Comparison of ENCODE assay signal across 24 cellular contexts in the genomic region with DNA sequence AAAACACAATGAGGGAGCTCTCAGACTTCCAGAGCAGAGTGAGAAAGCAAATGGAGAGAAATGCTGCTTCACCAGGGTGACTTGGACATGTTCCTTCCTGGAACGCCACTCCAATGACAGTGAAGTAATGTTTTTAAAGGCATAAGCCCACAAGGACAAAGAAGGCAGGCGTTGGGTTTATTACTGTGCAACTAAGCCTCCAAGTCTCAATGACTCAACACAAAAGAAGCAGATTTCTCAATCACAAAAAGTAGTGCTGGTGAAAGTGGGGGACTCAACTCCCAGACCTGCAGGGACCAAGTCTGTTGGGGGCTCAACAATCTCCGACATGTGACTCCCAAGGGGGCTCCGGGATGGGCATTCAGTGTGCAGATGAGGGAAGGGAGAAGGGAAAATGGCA.
A peak's percentile ranks its signal among the peaks of the same experiment; 100 is the strongest.
DNase-seq lines count a peak whose midpoint lies in the region; ATAC-seq, FAIRE-seq and TF ChIP-seq lines count a peak whose summit lies in the region.
"Had no signal": no experiment of that assay in that cellular context is flagged by ENCODE, and none has a peak within 500 bp of the region (broad histone marks: within the 10 kb centered on the region; RNA-seq: fewer than 3 reads in every experiment).

No MANE protein-coding gene starts in this region.

- TF ChIP-seq POLR2A in breast epithelium (IDR thresholded peaks at IDR 0.05), result no peak

- H3K27me3 ChIP-seq in breast epithelium (no peaks in the 10 kb centered on the region), bronchial epithelial cell (ENCODE audit: control insufficient read depth, insufficient read depth, low read length) (no peaks in the 10 kb centered on the region)

- intact Hi-C loops in MCF 10A (cut with micrococcal nuclease), result no loop called here
- intact Hi-C loops in breast epithelium (cut with DNase I; ENCODE audit: low total_unique reads), result no loop called here
- intact Hi-C loops in posterior vena cava (cut with DNase I), result no loop called here

- H3K4me3 ChIP-seq in breast epithelium, result no peak overlapping the region
- H3K4me3 ChIP-seq in bronchial epithelial cell (ENCODE audit: low read depth, low read length), result no peak overlapping the region

- no peak overlapping the region for H3K27ac ChIP-seq in breast epithelium
- H3K27ac ChIP-seq: HL-60 had no signal

- CTCF ChIA-PET in MCF 10A (lab: Yijun Ruan, JAX), result interaction anchor here (0.7 to 1.0 kb wide), 2 partner anchors 10 to 440 kb away, joined by 3 to 4 read pairs; no protein-coding TSS in a partner anchor

- peaks cover 14% of the 10 kb centered on the region for H3K9me3 Mint-ChIP-seq in MCF 10A (ENCODE audit: unreplicated experiment)
- H3K9me3 Mint-ChIP-seq in stimulated activated effector memory CD8-positive, alpha-beta T cell treated with anti-CD3 and anti-CD28 coated beads, Interleukin-12 subunit alpha, Interleukin-12 subunit beta, amount 100 ng/mL, for 72 hours, result peaks cover 15% of the 10 kb centered on the region
- H3K9me3 Mint-ChIP-seq: type B pancreatic cell had no signal

- no TSS peak for BruUV-seq in MCF 10A (replicated peaks; lab: Mats Ljungman, UMichigan)

- H3K4me1 Mint-ChIP-seq in MCF 10A (ENCODE audit: insufficient read depth, unreplicated experiment), result peaks cover 15% of the 10 kb centered on the region
- H3K4me1 Mint-ChIP-seq in stimulated activated effector memory CD8-positive, alpha-beta T cell treated with anti-CD3 and anti-CD28 coated beads, Interleukin-12 subunit alpha, Interleukin-12 subunit beta, amount 100 ng/mL, for 72 hours, result no peaks in the 10 kb centered on the region
- H3K4me1 Mint-ChIP-seq: naive B cell had no signal

- POLR2A ChIA-PET in MCF 10A (lab: Yijun Ruan, JAX), result interaction anchor here (0.7 to 3.3 kb wide), 2 partner anchors 12 to 758 kb away, joined by 3 to 12 read pairs; no protein-coding TSS in a partner anchor

- H3K36me3 ChIP-seq in breast epithelium (no peaks in the 10 kb centered on the region), bronchial epithelial cell (ENCODE audit: control insufficient read depth, insufficient read depth, low read length) (no peaks in the 10 kb centered on the region)

- no peaks in the 10 kb centered on the region for H3K27me3 Mint-ChIP-seq in MCF 10A (ENCODE audit: insufficient read depth, unreplicated experiment)
- H3K27me3 Mint-ChIP-seq: naive B cell, T-cell, type B pancreatic cell had no signal

- peak overlapping the region; percentile 17 for H3K27ac Mint-ChIP-seq in MCF 10A (ENCODE audit: low read depth, unreplicated experiment)
- no peak overlapping the region for H3K27ac Mint-ChIP-seq in stimulated activated effector memory CD8-positive, alpha-beta T cell treated with anti-CD3 and anti-CD28 coated beads, Interleukin-12 subunit alpha, Interleukin-12 subunit beta, amount 100 ng/mL, for 72 hours
- H3K27ac Mint-ChIP-seq: activated naive CD4-positive, alpha-beta T cell treated with anti-CD3 and anti-CD28 coated beads for 36 hours; naive B cell; type B pancreatic cell had no signal

- no peaks in the 10 kb centered on the region for H3K36me3 Mint-ChIP-seq in MCF 10A (ENCODE audit: insufficient read depth, unreplicated experiment)
- H3K36me3 Mint-ChIP-seq in stimulated activated effector memory CD8-positive, alpha-beta T cell treated with anti-CD3 and anti-CD28 coated beads, Interleukin-12 subunit alpha, Interleukin-12 subunit beta, amount 100 ng/mL, for 72 hours, result no peaks in the 10 kb centered on the region
- H3K36me3 Mint-ChIP-seq: type B pancreatic cell had no signal

- TF ChIP-seq CTCF in MCF 10A (IDR thresholded peaks at IDR 0.05; ENCODE audit: unreplicated experiment) (no peak), breast epithelium (IDR thresholded peaks at IDR 0.05) (no peak), bronchial epithelial cell (IDR thresholded peaks at IDR 0.05; ENCODE audit: insufficient read depth, low read length, severe bottlenecking) (no peak)

- no peak for FAIRE-seq in bronchial epithelial cell (lab: Jason Lieb, UNC)

- ATAC-seq in HG03095 (IDR thresholded peaks at IDR 0.05; ENCODE audit: unreplicated experiment), result no peak
- ATAC-seq in stimulated activated effector memory CD8-positive, alpha-beta T cell treated with anti-CD3 and anti-CD28 coated beads, Interleukin-12 subunit alpha, Interleukin-12 subunit beta, amount 100 ng/mL, for 72 hours, result no peak
- ATAC-seq: right cardiac atrium, T-cell had no signal

- no peak overlapping the region for H3K4me3 Mint-ChIP-seq in MCF 10A (ENCODE audit: unreplicated experiment)
- H3K4me3 Mint-ChIP-seq in stimulated activated effector memory CD8-positive, alpha-beta T cell treated with anti-CD3 and anti-CD28 coated beads, Interleukin-12 subunit alpha, Interleukin-12 subunit beta, amount 100 ng/mL, for 72 hours, result no peak overlapping the region
- H3K4me3 Mint-ChIP-seq: activated naive CD4-positive, alpha-beta T cell treated with anti-CD3 and anti-CD28 coated beads for 36 hours; naive B cell; T-cell; type B pancreatic cell had no signal

- H3K4me1 ChIP-seq in breast epithelium, result no peaks in the 10 kb centered on the region

- DNase-seq in MCF 10A (ENCODE audit: unreplicated experiment) (peak; percentile 39), breast epithelium (ENCODE audit: low spot score in 2 of 2) (no peak), bronchial epithelial cell (ENCODE audit: low read depth) (peak; percentile 56), kidney tubule cell (ENCODE audit: low spot score) (peak; percentile 2), middle frontal gyrus (ENCODE audit: extremely low spot score, low spot score) (no peak), posterior vena cava (ENCODE audit: low spot score) (no peak)
- DNase-seq in stimulated activated effector memory CD8-positive, alpha-beta T cell treated with anti-CD3 and anti-CD28 coated beads, Interleukin-12 subunit alpha, Interleukin-12 subunit beta, amount 100 ng/mL, for 72 hours (ENCODE audit: low spot score in 2 of 2), result no peak
- DNase-seq: activated naive CD4-positive, alpha-beta T cell treated with anti-CD3 and anti-CD28 coated beads for 36 hours; activated T-cell treated with anti-CD3 and anti-CD28 coated beads, Interleukin-2, amount 50 U/mL, for 48 hours; amniotic stem cell; central memory CD4-positive, alpha-beta T cell; DMS79; mesenchymal stem cell; naive B cell; NCI-H1417 treated with DMSO at 0.1 percent for 48 hours; NCI-H2171 treated with DMSO at 0.1 percent for 48 hours; NCI-H69; OCI-M1; right cardiac atrium; SHP77 treated with DMSO at 0.1 percent for 48 hours; T-cell had no signal

- H3K9me3 ChIP-seq in breast epithelium, result peaks cover 4 to 19% of the 10 kb centered on the region in 2 donors

Comparison
In these comparisons a context has a peak if more than half of its experiments do, and no peak if none do; other contexts are left out.
1. DNase-seq: peak in MCF 10A (single experiment), bronchial epithelial cell (single experiment) and kidney tubule cell (single experiment); none in breast epithelium (0 of 2), middle frontal gyrus (single experiment), stimulated activated effector memory CD8-positive, alpha-beta T cell treated with anti-CD3 and anti-CD28 coated beads, Interleukin-12 subunit alpha, Interleukin-12 subunit beta, amount 100 ng/mL, for 72 hours (0 of 2) and posterior vena cava (single experiment).